Comparison of ENCODE assay signal across 27 cellular contexts in the genomic region with DNA sequence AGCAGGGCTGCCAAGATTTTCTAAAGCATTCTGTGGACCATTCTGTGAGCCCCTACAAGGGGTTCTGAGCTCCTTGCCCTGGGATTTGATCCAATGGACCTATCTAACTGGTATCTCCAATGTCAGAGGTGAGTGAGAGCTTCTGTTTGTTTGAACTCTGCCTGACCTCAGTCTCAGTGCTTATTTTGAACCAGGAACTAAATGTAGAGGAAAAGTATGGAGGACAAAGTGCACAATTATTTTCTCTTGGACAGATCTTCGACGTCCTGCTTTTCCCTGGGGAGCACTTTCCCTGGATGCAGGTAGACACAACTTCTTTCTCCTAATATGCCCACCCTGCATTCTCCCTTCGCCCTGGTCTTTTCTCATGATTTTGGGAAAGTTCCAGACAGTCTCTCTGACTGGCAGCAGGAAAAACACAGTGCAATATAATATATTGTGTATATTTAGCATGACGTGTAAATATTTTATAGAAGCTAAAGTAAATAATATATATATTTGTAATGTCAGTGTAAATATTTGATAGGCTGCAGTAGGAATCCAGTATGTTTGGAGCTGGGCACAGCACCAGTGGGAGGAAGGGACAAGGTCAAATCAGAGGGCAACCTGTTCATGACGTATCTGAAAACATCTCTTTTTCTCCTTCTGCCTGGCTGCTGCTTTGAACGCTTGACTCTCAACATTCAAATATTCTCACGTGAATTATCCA.
DNase-seq lines count a peak whose midpoint lies in the region; ATAC-seq, FAIRE-seq and TF ChIP-seq lines count a peak whose summit lies in the region.
"Had no signal": no experiment of that assay in that cellular context is flagged by ENCODE, and none has a peak within 500 bp of the region (broad histone marks: within the 10 kb centered on the region; RNA-seq: fewer than 3 reads in every experiment).

No MANE protein-coding gene starts in this region.

- H2BK120ac ChIP-seq in trophoblast cell (ENCODE audit: insufficient read depth, low read length, poor library complexity), result peak overlapping the region; percentile 97

- POLR2A ChIA-PET in Caco-2 (lab: Charles Lee), result interaction anchor here (0.6 kb wide), 3 partner anchors 28 to 573 kb away, joined by 3 to 10 read pairs (median 3); no protein-coding TSS in a partner anchor
- POLR2A ChIA-PET in PC-9 (lab: Charles Lee; ENCODE audit: unreplicated experiment), result interaction anchor here (1.0 kb wide), 1 partner anchor 427 kb away, joined by 3 read pairs; the partner anchor contains the start of gene BAMBI
- POLR2A ChIA-PET in HepG2 (lab: Yijun Ruan, JAX), result no interaction called here

- no peak for TF ChIP-seq RAD21 in HepG2 (CRISPR knock-in tag; IDR thresholded peaks at IDR 0.05)

- H3K27ac Mint-ChIP-seq in Caco-2 (ENCODE audit: unreplicated experiment), result peak overlapping the region; percentile 88
- H3K27ac Mint-ChIP-seq: CD14-positive monocyte, nephron had no signal

- in situ Hi-C loops in HepG2 (cut with HindIII; ENCODE audit: extremely low pct_ligation_motif_present, low pct_unique_long_range_greater_than_20kb), result no loop called here

- H4K20me1 ChIP-seq in PC-9 (ENCODE audit: insufficient read depth), result no peaks in the 10 kb centered on the region
- no peaks in the 10 kb centered on the region for H4K20me1 ChIP-seq in HepG2 (ENCODE audit: insufficient read depth, low read length)

- H3F3A ChIP-seq in PC-9 (ENCODE audit: insufficient read depth, low read depth), result peaks cover 28% of the 10 kb centered on the region; the same call in 1 of the 2 replicates

- H3K27me3 ChIP-seq in Caco-2 (replicated peaks; ENCODE audit: control insufficient read depth, insufficient read depth, low read length) (no peaks in the 10 kb centered on the region), PC-9 (ENCODE audit: insufficient read depth, low read depth) (no peaks in the 10 kb centered on the region), HepG2 (ENCODE audit: control insufficient read depth in 1 of 2, insufficient read depth in 2 of 2, low read length in 2 of 2) (no peaks in the 10 kb centered on the region), trophoblast cell (ENCODE audit: insufficient read depth, low read length) (no peaks in the 10 kb centered on the region), WERI-Rb-1 (ENCODE audit: insufficient read depth, low read depth, severe bottlenecking) (no peaks in the 10 kb centered on the region)
- H3K27me3 ChIP-seq: body of pancreas, MG63, uterus had no signal

- peak overlapping the region; percentile 75 for H3K4ac ChIP-seq in trophoblast cell (ENCODE audit: low read depth, low read length)

- no peak overlapping the region for H3K23ac ChIP-seq in trophoblast cell (ENCODE audit: low read length)

- H2AFZ ChIP-seq in PC-9 (no peak overlapping the region), HepG2 (ENCODE audit: low read length) (no peak overlapping the region), trophoblast cell (ENCODE audit: insufficient read depth, low read length, poor library complexity) (no peak overlapping the region)
- H2AFZ ChIP-seq: parathyroid adenoma had no signal

- no peak for TF ChIP-seq EP300 in HepG2 (IDR thresholded peaks at IDR 0.05; ENCODE audit: low read depth in 2 of 2, low read length in 2 of 2)
- TF ChIP-seq EP300 in HepG2 (CRISPR knock-in tag; IDR thresholded peaks at IDR 0.05; ENCODE audit: borderline replicate concordance), result no peak

- H2BK12ac ChIP-seq in trophoblast cell (ENCODE audit: low read length), result peak overlapping the region; percentile 97

- no peaks in the 10 kb centered on the region for H3K9me2 ChIP-seq in PC-9 (ENCODE audit: insufficient read depth)
- H3K9me2 ChIP-seq: SK-N-SH had no signal

- H3K27me3 Mint-ChIP-seq in Caco-2 (ENCODE audit: insufficient read depth, unreplicated experiment), result no peaks in the 10 kb centered on the region

- H3K4me1 ChIP-seq in Caco-2 (peaks cover 80% of the 10 kb centered on the region), PC-9 (replicated peaks; ENCODE audit: insufficient read depth) (peaks cover 59% of the 10 kb centered on the region), HepG2 (ENCODE audit: insufficient read depth, low read length) (peaks cover 36% of the 10 kb centered on the region), trophoblast cell (ENCODE audit: control insufficient read depth in 1 of 2, insufficient read depth in 2 of 2, low read length in 2 of 2) (peaks cover 23 to 39% of the 10 kb centered on the region in 2 experiments)
- H3K4me1 ChIP-seq: uterus had no signal

- H3K9me3 Mint-ChIP-seq in Caco-2 (ENCODE audit: unreplicated experiment), result no peaks in the 10 kb centered on the region
- H3K9me3 Mint-ChIP-seq: nephron had no signal

- H3K27ac ChIP-seq in PC-9 (peak overlapping the region; percentile 79), HepG2 (ENCODE audit: extremely low read length, insufficient read depth, low read length) (no peak overlapping the region), trophoblast cell (ENCODE audit: low read depth, low read length) (peak overlapping the region; percentile 65), WERI-Rb-1 (no peak overlapping the region)
- H3K27ac ChIP-seq: parathyroid adenoma, uterus had no signal

- peaks cover 72% of the 10 kb centered on the region for H3K4me1 Mint-ChIP-seq in Caco-2 (ENCODE audit: low read depth, unreplicated experiment)
- H3K4me1 Mint-ChIP-seq: CD14-positive monocyte had no signal

- DNase-seq in Caco-2 (no peak), PC-9 (peak in 1 of 2 experiments; percentile 65), HepG2 (ENCODE audit: low spot score) (peak; percentile 38), trophoblast cell (no peak), OCI-M2 (lab: John Stamatoyannopoulos, UW; ENCODE audit: unreplicated experiment) (no peak), WERI-Rb-1 (no peak)
- DNase-seq: activated CD4-positive, alpha-beta T cell treated with anti-CD3 and anti-CD28 coated beads for 4 hours; activated CD8-positive, alpha-beta memory T cell treated with anti-CD3 and anti-CD28 coated beads for 24 hours; activated gamma-delta T cell; activated T-cell treated with anti-CD3 and anti-CD28 coated beads, Interleukin-2, amount 50 U/mL, for 1 hour; body of pancreas; effector CD8-positive, alpha-beta T cell; left cardiac atrium; midbrain; NCI-H1417 treated with DMSO at 0.1 percent for 48 hours; NCI-H510A; NK-92 treated with Interleukin-12 subunit alpha and Interleukin-12 subunit beta, amount 100 ng/mL, for 24 hours; RPMI8226; SK-N-SH; T-helper 2 cell; uterus had no signal

- peak overlapping the region; percentile 95 for H4K91ac ChIP-seq in trophoblast cell (ENCODE audit: low read depth, low read length)

- FAIRE-seq in HepG2 (lab: Jason Lieb, UNC), result no peak

- H4K12ac ChIP-seq in trophoblast cell (ENCODE audit: low read depth, low read length), result no peak overlapping the region

- peak overlapping the region; percentile 84 for H3K18ac ChIP-seq in trophoblast cell (ENCODE audit: low read length)

- intact Hi-C loops in Caco-2 (cut with micrococcal nuclease; ENCODE audit: unreplicated experiment) (loop anchor here (10.0 kb wide), 1 partner anchor 80 kb away; no protein-coding TSS in a partner anchor), PC-9 (cut with micrococcal nuclease; ENCODE audit: unreplicated experiment) (loop anchor here (2.0 to 10.0 kb wide), 2 partner anchors 16 to 120 kb away; no protein-coding TSS in a partner anchor), HepG2 (cut with micrococcal nuclease; ENCODE audit: unreplicated experiment) (no loop called here)

- H3K4me3 Mint-ChIP-seq in Caco-2 (ENCODE audit: unreplicated experiment), result peak overlapping the region; percentile 13
- H3K4me3 Mint-ChIP-seq: CD14-positive monocyte, nephron had no signal

- peak overlapping the region; percentile 94 for H2BK5ac ChIP-seq in trophoblast cell (ENCODE audit: low read depth, low read length, poor library complexity)

- H4K8ac ChIP-seq in trophoblast cell (ENCODE audit: low read depth, low read length), result peak overlapping the region; percentile 80

- H3K79me1 ChIP-seq in trophoblast cell (ENCODE audit: low read length), result peaks cover 77% of the 10 kb centered on the region

- peak overlapping the region; percentile 83 for H3K14ac ChIP-seq in trophoblast cell (ENCODE audit: low read length)

- CTCF ChIA-PET in Caco-2 (lab: Charles Lee) (interaction anchor here (0.6 to 1.3 kb wide), 5 partner anchors 26 to 271 kb away, joined by 3 to 5 read pairs (median 3); no protein-coding TSS in a partner anchor), PC-9 (lab: Charles Lee) (interaction anchor here (1.3 kb wide), 1 partner anchor 14 kb away, joined by 4 read pairs; no protein-coding TSS in a partner anchor), HepG2 (lab: Yijun Ruan, JAX; ENCODE audit: low intra/inter-chr PET ratio, low total read pairs) (no interaction called here)

- H3K9ac ChIP-seq in HepG2 (ENCODE audit: insufficient read depth, low read depth, low read length) (no peak overlapping the region), trophoblast cell (ENCODE audit: low read length) (no peak overlapping the region)
- H3K9ac ChIP-seq: parathyroid adenoma, SK-N-SH had no signal

- H2AK5ac ChIP-seq in trophoblast cell (ENCODE audit: low read length), result peak overlapping the region; percentile 94

- peaks cover 17% of the 10 kb centered on the region for H3K36me3 Mint-ChIP-seq in Caco-2 (ENCODE audit: insufficient read depth, unreplicated experiment)
- H3K36me3 Mint-ChIP-seq: CD14-positive monocyte had no signal

- TF ChIP-seq CTCF in Caco-2 (IDR thresholded peaks at IDR 0.05; ENCODE audit: insufficient read depth in 1 of 2, low read depth in 1 of 2, low read length in 1 of 2, severe bottlenecking in 1 of 2, unreplicated experiment in 1 of 2), result no peak
- no peak for TF ChIP-seq CTCF in PC-9 (conservative IDR thresholded peaks at IDR 0.05)
- no peak for TF ChIP-seq CTCF in HepG2 (CRISPR knock-in tag; IDR thresholded peaks at IDR 0.05)
- TF ChIP-seq CTCF in WERI-Rb-1 (IDR thresholded peaks at IDR 0.05; ENCODE audit: low read depth, low read length), result no peak

- 12% methylated on average over 7 of the region's 7 CpGs for WGBS in HepG2 (ENCODE audit: low lambda C conversion rate)
- no CpG with 5 or more reads among the region's 7 CpGs for WGBS in trophoblast cell (ENCODE audit: extremely low coverage, insufficient coverage, insufficient read length)

- no peak for TF ChIP-seq POLR2A in HepG2 (IDR thresholded peaks at IDR 0.05; ENCODE audit: insufficient read depth in 1 of 2, low read depth in 2 of 2, low read length in 2 of 2)

- H3K79me2 ChIP-seq in PC-9 (ENCODE audit: low read depth) (no peaks in the 10 kb centered on the region), HepG2 (ENCODE audit: insufficient read depth, low read length) (no peaks in the 10 kb centered on the region), trophoblast cell (ENCODE audit: control insufficient read depth, insufficient read depth, low read length, poor library complexity) (peaks cover 25% of the 10 kb centered on the region)
- H3K79me2 ChIP-seq: parathyroid adenoma had no signal

- H3K4me3 ChIP-seq in Caco-2 (ENCODE audit: low read depth, low read length) (no peak overlapping the region), PC-9 (no peak overlapping the region), HepG2 (replicated peaks in 1 of 3; ENCODE audit: insufficient read depth in 1 of 3, low read depth in 2 of 3, low read length in 3 of 3) (no peak overlapping the region), trophoblast cell (ENCODE audit: low read depth, low read length) (no peak overlapping the region), WERI-Rb-1 (ENCODE audit: low read depth, low read length) (no peak overlapping the region)
- H3K4me3 ChIP-seq: body of pancreas, MG63, uterus had no signal

- H3K9me3 ChIP-seq in Caco-2 (0 out of 2 replicates have a peak, but pooled peaks cover 6% of the 10 kb centered on the region), PC-9 (ENCODE audit: insufficient read depth, low read depth) (no peaks in the 10 kb centered on the region), HepG2 (ENCODE audit: low read length) (no peaks in the 10 kb centered on the region), trophoblast cell (ENCODE audit: insufficient read depth, low read depth, low read length) (no peaks in the 10 kb centered on the region), WERI-Rb-1 (ENCODE audit: severe bottlenecking) (no peaks in the 10 kb centered on the region)
- H3K9me3 ChIP-seq: body of pancreas, SK-N-SH, uterus had no signal

- BruUV-seq in Caco-2 (replicated peaks; lab: Mats Ljungman, UMichigan), result no TSS peak
- no TSS peak for BruUV-seq in PC-9 (replicated peaks; lab: Mats Ljungman, UMichigan)
- BruUV-seq in HepG2 (replicated peaks; lab: Mats Ljungman, UMichigan), result no TSS peak

- H3K4me2 ChIP-seq in PC-9 (peak overlapping the region; percentile 53), HepG2 (ENCODE audit: low read depth, low read length) (peak overlapping the region; percentile 29), trophoblast cell (ENCODE audit: low read length) (no peak overlapping the region)
- H3K4me2 ChIP-seq: SK-N-SH had no signal

- H3K36me3 ChIP-seq in Caco-2 (ENCODE audit: control insufficient read depth, insufficient read depth, low read length), result no peaks in the 10 kb centered on the region
- no peaks in the 10 kb centered on the region for H3K36me3 ChIP-seq in PC-9 (ENCODE audit: low read depth)
- no peaks in the 10 kb centered on the region for H3K36me3 ChIP-seq in HepG2 (replicated peaks in 1 of 2; ENCODE audit: control insufficient read depth in 1 of 2, insufficient read depth in 2 of 2, low read length in 2 of 2)
- peaks cover 0 to 2% of the 10 kb centered on the region in 2 experiments for H3K36me3 ChIP-seq in trophoblast cell (ENCODE audit: control insufficient read depth in 1 of 2, insufficient read depth in 2 of 2, low read length in 2 of 2)
- H3K36me3 ChIP-seq in WERI-Rb-1, result no peaks in the 10 kb centered on the region
- H3K36me3 ChIP-seq: MG63, uterus had no signal

- ATAC-seq in HepG2, result no peak
- ATAC-seq in HG03139 (IDR thresholded peaks at IDR 0.05; ENCODE audit: unreplicated experiment), result no peak
- ATAC-seq in HG02798 (IDR thresholded peaks at IDR 0.05; ENCODE audit: poor library complexity, unreplicated experiment), result no peak

Comparison
In these comparisons a context has a peak if more than half of its experiments do, and no peak if none do; other contexts are left out.
1. H3K27ac ChIP-seq: peak in PC-9 (single experiment) and trophoblast cell (single experiment); none in HepG2 (single experiment) and WERI-Rb-1 (single experiment).